ENCODE assay signal across 15 cellular contexts in genomic region chr18:31736630-31737029, GRCh38. TPM values are rescaled to one million over a fixed set of nuclear protein-coding genes. Genes with fewer than 3 reads are reported as not detected.
DNase-seq lines count a peak whose midpoint lies in the region; ATAC-seq and TF ChIP-seq lines count a peak whose summit lies in the region.
"Had no signal": no experiment of that assay in that cellular context is flagged by ENCODE, and none has a peak within 500 bp of the region (broad histone marks: within the 10 kb centered on the region; RNA-seq: fewer than 3 reads in every experiment).

No MANE protein-coding gene starts in this region.

- H3K4me3 ChIP-seq in GM12865 (ENCODE audit: low read depth, low read length) (no peak overlapping the region), OCI-LY7 (ENCODE audit: low read depth, low read length, poor library complexity, severe bottlenecking) (no peak overlapping the region)
- H3K4me3 ChIP-seq: adrenal gland, dorsolateral prefrontal cortex, spleen had no signal

- no peaks in the 10 kb centered on the region for H3K79me2 ChIP-seq in OCI-LY7 (ENCODE audit: insufficient read depth, low read depth, low read length)

- no peaks in the 10 kb centered on the region; the same call in 1 of the 2 replicates for H3K36me3 ChIP-seq in OCI-LY7 (ENCODE audit: insufficient read depth, low read length)
- H3K36me3 ChIP-seq: adrenal gland, spleen had no signal

- H3K4me1 ChIP-seq in OCI-LY7 (ENCODE audit: insufficient read depth, low read length, poor library complexity, severe bottlenecking), result peaks cover 14% of the 10 kb centered on the region
- H3K4me1 ChIP-seq: adrenal gland had no signal

- CTCF ChIA-PET in OCI-LY7 (lab: Charles Lee; ENCODE audit: unreplicated experiment), result no interaction called here

- H4K20me1 ChIP-seq in OCI-LY7 (ENCODE audit: insufficient read depth, low read length), result no peaks in the 10 kb centered on the region

- H3K4me2 ChIP-seq in OCI-LY7 (ENCODE audit: low read length), result no peak overlapping the region

- DNase-seq in GM12865 (ENCODE audit: low read depth) (peak; percentile 49), OCI-LY7 (ENCODE audit: low spot score) (peak; percentile 6), NCI-H226 (no peak)
- DNase-seq in stimulated activated naive CD4-positive, alpha-beta T cell (lab: John Stamatoyannopoulos, UW), result no peak
- no peak for DNase-seq in activated effector memory CD4-positive, alpha-beta T cell treated with anti-CD3 and anti-CD28 coated beads, Interleukin-2, amount 50 U/mL, for 16 hours
- DNase-seq: DMS79, dorsolateral prefrontal cortex, foreskin fibroblast, kidney glomerular epithelial cell, spleen, T-helper 9 cell had no signal

- POLR2A ChIA-PET in OCI-LY7 (lab: Charles Lee), result no interaction called here

- H3K9me2 ChIP-seq in OCI-LY7 (ENCODE audit: insufficient read depth, low read length), result no peaks in the 10 kb centered on the region

- ATAC-seq in GM19463 (IDR thresholded peaks at IDR 0.05; ENCODE audit: unreplicated experiment), result peak; percentile 67
- peak; percentile 84 for ATAC-seq in HG03060 (IDR thresholded peaks at IDR 0.05; ENCODE audit: low read depth, unreplicated experiment)
- no peak for ATAC-seq in HG03457 (IDR thresholded peaks at IDR 0.05; ENCODE audit: unreplicated experiment)

- intact Hi-C loops in OCI-LY7 (cut with micrococcal nuclease; ENCODE audit: unreplicated experiment), result loop anchor here (10.0 kb wide), 1 partner anchor 218 kb away; no protein-coding TSS in a partner anchor

- H3K27ac ChIP-seq in OCI-LY7 (ENCODE audit: low read depth, low read length, poor library complexity, severe bottlenecking), result no peak overlapping the region
- H3K27ac ChIP-seq: adrenal gland, dorsolateral prefrontal cortex, spleen had no signal

- peak overlapping the region; percentile 42; the same call in 1 of the 2 replicates for H2AFZ ChIP-seq in OCI-LY7 (ENCODE audit: low read length)

- TF ChIP-seq CTCF in GM12865 (IDR thresholded peaks at IDR 0.05; ENCODE audit: insufficient read depth, low read depth, low read length, missing control alignments) (no peak), OCI-LY7 (conservative IDR thresholded peaks at IDR 0.05; ENCODE audit: low read length) (no peak)

- no peaks in the 10 kb centered on the region for H3K9me3 ChIP-seq in OCI-LY7 (ENCODE audit: low read length)
- H3K9me3 ChIP-seq: adrenal gland had no signal

- no TSS peak for BruUV-seq in OCI-LY7 (replicated peaks; lab: Mats Ljungman, UMichigan)

RNA-seq across cellular contexts. Expression of gene SLC25A52, which starts 24.1 kb away (rescaled TPM):
- not detected in 2 replicates for total RNA-seq in OCI-LY7 (2014; rRNA removed; shearing (Covaris generic))
- not detected in 2 replicates for total RNA-seq in OCI-LY7 (2022)

RNA-seq across cellular contexts. Expression of gene B4GALT6, which starts 52.2 kb away (rescaled TPM):
- 5.5 and 7.2 TPM in 2 replicates for total RNA-seq in OCI-LY7 (2014; rRNA removed; shearing (Covaris generic))
- total RNA-seq in OCI-LY7 (2022), result 16.4 and 22.8 TPM in 2 replicates

Comparison
In these comparisons a context has a peak if more than half of its experiments do, and no peak if none do; other contexts are left out.
1. DNase-seq: peak in GM12865 (single experiment) and OCI-LY7 (single experiment); none in stimulated activated naive CD4-positive, alpha-beta T cell (0 of 6), NCI-H226 (single experiment) and activated effector memory CD4-positive, alpha-beta T cell treated with anti-CD3 and anti-CD28 coated beads, Interleukin-2, amount 50 U/mL, for 16 hours (single experiment).